ENCODE assay signal across 1 cellular context in the genomic region with DNA sequence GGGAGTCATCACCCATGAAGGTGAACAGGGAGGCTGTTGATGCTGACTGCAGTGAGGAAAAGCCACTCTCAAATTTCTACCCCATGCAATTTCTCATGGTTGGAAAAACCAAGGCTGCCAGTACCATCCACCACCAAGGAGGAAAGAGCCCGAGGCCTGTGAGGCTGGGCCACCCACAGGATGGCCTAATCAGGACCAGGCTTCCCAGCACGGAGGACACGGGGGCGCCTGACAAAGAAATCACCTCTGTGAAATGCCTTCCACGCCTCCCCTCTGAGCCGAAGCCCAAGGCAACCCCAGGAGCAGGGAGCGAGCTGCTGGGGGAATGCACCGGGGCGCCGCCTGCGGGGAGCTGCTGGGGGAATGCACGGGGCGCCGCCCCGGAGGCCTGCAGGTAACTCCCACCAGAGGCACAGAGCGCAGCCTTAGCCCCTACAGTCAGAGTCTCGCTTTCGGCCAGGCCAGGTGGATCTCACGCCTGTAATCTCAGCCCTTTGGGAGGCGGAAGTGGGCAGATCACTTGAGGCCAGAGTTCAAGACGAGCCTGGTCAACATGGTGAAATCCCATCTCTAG.
TF ChIP-seq lines count a peak whose summit lies in the region.

No MANE protein-coding gene starts in this region.

TF ChIP-seq in K562, 482 proteins besides CTCF, POLR2A, EP300 and RAD21 (continued from another document):
- TF ChIP-seq, protein P1, sequence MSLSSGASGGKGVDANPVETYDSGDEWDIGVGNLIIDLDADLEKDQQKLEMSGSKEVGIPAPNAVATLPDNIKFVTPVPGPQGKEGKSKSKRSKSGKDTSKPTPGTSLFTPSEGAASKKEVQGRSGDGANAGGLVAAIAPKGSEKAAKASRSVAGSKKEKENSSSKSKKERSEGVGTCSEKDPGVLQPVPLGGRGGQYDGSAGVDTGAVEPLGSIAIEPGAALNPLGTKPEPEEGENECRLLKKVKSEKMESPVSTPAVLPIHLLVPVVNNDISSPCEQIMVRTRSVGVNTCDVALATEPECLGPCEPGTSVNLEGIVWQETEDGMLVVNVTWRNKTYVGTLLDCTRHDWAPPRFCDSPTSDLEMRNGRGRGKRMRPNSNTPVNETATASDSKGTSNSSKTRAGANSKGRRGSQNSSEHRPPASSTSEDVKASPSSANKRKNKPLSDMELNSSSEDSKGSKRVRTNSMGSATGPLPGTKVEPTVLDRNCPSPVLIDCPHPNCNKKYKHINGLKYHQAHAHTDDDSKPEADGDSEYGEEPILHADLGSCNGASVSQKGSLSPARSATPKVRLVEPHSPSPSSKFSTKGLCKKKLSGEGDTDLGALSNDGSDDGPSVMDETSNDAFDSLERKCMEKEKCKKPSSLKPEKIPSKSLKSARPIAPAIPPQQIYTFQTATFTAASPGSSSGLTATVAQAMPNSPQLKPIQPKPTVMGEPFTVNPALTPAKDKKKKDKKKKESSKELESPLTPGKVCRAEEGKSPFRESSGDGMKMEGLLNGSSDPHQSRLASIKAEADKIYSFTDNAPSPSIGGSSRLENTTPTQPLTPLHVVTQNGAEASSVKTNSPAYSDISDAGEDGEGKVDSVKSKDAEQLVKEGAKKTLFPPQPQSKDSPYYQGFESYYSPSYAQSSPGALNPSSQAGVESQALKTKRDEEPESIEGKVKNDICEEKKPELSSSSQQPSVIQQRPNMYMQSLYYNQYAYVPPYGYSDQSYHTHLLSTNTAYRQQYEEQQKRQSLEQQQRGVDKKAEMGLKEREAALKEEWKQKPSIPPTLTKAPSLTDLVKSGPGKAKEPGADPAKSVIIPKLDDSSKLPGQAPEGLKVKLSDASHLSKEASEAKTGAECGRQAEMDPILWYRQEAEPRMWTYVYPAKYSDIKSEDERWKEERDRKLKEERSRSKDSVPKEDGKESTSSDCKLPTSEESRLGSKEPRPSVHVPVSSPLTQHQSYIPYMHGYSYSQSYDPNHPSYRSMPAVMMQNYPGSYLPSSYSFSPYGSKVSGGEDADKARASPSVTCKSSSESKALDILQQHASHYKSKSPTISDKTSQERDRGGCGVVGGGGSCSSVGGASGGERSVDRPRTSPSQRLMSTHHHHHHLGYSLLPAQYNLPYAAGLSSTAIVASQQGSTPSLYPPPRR (CRISPR knock-in tag; IDR thresholded peaks at IDR 0.05; ENCODE audit: borderline replicate concordance): no peak
- TF ChIP-seq SMARCE1 (IDR thresholded peaks at IDR 0.05) (no peak), PTTG1 (tag; IDR thresholded peaks at IDR 0.05; ENCODE audit: low read depth) (no peak), ZSCAN29 (IDR thresholded peaks at IDR 0.05) (no peak), POLR2G (IDR thresholded peaks at IDR 0.05; ENCODE audit: low read depth, low read length) (no peak), PCBP2 (IDR thresholded peaks at IDR 0.05; ENCODE audit: low read depth, low read length, poor library complexity, severe bottlenecking) (no peak), ZNF3 (CRISPR knock-in tag; IDR thresholded peaks at IDR 0.05) (no peak)
- TF ChIP-seq, protein P2, sequence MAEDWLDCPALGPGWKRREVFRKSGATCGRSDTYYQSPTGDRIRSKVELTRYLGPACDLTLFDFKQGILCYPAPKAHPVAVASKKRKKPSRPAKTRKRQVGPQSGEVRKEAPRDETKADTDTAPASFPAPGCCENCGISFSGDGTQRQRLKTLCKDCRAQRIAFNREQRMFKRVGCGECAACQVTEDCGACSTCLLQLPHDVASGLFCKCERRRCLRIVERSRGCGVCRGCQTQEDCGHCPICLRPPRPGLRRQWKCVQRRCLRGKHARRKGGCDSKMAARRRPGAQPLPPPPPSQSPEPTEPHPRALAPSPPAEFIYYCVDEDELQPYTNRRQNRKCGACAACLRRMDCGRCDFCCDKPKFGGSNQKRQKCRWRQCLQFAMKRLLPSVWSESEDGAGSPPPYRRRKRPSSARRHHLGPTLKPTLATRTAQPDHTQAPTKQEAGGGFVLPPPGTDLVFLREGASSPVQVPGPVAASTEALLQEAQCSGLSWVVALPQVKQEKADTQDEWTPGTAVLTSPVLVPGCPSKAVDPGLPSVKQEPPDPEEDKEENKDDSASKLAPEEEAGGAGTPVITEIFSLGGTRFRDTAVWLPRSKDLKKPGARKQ (CRISPR knock-in tag; IDR thresholded peaks at IDR 0.05): no peak
- TF ChIP-seq, protein P3, sequence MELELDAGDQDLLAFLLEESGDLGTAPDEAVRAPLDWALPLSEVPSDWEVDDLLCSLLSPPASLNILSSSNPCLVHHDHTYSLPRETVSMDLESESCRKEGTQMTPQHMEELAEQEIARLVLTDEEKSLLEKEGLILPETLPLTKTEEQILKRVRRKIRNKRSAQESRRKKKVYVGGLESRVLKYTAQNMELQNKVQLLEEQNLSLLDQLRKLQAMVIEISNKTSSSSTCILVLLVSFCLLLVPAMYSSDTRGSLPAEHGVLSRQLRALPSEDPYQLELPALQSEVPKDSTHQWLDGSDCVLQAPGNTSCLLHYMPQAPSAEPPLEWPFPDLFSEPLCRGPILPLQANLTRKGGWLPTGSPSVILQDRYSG (tag; conservative IDR thresholded peaks at IDR 0.05; ENCODE audit: low read depth): no peak
- TF ChIP-seq, protein P4, sequence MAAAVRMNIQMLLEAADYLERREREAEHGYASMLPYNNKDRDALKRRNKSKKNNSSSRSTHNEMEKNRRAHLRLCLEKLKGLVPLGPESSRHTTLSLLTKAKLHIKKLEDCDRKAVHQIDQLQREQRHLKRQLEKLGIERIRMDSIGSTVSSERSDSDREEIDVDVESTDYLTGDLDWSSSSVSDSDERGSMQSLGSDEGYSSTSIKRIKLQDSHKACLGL (CRISPR knock-in tag; IDR thresholded peaks at IDR 0.05; ENCODE audit: borderline replicate concordance, poor library complexity, severe bottlenecking): no peak
- TF ChIP-seq, protein P5, sequence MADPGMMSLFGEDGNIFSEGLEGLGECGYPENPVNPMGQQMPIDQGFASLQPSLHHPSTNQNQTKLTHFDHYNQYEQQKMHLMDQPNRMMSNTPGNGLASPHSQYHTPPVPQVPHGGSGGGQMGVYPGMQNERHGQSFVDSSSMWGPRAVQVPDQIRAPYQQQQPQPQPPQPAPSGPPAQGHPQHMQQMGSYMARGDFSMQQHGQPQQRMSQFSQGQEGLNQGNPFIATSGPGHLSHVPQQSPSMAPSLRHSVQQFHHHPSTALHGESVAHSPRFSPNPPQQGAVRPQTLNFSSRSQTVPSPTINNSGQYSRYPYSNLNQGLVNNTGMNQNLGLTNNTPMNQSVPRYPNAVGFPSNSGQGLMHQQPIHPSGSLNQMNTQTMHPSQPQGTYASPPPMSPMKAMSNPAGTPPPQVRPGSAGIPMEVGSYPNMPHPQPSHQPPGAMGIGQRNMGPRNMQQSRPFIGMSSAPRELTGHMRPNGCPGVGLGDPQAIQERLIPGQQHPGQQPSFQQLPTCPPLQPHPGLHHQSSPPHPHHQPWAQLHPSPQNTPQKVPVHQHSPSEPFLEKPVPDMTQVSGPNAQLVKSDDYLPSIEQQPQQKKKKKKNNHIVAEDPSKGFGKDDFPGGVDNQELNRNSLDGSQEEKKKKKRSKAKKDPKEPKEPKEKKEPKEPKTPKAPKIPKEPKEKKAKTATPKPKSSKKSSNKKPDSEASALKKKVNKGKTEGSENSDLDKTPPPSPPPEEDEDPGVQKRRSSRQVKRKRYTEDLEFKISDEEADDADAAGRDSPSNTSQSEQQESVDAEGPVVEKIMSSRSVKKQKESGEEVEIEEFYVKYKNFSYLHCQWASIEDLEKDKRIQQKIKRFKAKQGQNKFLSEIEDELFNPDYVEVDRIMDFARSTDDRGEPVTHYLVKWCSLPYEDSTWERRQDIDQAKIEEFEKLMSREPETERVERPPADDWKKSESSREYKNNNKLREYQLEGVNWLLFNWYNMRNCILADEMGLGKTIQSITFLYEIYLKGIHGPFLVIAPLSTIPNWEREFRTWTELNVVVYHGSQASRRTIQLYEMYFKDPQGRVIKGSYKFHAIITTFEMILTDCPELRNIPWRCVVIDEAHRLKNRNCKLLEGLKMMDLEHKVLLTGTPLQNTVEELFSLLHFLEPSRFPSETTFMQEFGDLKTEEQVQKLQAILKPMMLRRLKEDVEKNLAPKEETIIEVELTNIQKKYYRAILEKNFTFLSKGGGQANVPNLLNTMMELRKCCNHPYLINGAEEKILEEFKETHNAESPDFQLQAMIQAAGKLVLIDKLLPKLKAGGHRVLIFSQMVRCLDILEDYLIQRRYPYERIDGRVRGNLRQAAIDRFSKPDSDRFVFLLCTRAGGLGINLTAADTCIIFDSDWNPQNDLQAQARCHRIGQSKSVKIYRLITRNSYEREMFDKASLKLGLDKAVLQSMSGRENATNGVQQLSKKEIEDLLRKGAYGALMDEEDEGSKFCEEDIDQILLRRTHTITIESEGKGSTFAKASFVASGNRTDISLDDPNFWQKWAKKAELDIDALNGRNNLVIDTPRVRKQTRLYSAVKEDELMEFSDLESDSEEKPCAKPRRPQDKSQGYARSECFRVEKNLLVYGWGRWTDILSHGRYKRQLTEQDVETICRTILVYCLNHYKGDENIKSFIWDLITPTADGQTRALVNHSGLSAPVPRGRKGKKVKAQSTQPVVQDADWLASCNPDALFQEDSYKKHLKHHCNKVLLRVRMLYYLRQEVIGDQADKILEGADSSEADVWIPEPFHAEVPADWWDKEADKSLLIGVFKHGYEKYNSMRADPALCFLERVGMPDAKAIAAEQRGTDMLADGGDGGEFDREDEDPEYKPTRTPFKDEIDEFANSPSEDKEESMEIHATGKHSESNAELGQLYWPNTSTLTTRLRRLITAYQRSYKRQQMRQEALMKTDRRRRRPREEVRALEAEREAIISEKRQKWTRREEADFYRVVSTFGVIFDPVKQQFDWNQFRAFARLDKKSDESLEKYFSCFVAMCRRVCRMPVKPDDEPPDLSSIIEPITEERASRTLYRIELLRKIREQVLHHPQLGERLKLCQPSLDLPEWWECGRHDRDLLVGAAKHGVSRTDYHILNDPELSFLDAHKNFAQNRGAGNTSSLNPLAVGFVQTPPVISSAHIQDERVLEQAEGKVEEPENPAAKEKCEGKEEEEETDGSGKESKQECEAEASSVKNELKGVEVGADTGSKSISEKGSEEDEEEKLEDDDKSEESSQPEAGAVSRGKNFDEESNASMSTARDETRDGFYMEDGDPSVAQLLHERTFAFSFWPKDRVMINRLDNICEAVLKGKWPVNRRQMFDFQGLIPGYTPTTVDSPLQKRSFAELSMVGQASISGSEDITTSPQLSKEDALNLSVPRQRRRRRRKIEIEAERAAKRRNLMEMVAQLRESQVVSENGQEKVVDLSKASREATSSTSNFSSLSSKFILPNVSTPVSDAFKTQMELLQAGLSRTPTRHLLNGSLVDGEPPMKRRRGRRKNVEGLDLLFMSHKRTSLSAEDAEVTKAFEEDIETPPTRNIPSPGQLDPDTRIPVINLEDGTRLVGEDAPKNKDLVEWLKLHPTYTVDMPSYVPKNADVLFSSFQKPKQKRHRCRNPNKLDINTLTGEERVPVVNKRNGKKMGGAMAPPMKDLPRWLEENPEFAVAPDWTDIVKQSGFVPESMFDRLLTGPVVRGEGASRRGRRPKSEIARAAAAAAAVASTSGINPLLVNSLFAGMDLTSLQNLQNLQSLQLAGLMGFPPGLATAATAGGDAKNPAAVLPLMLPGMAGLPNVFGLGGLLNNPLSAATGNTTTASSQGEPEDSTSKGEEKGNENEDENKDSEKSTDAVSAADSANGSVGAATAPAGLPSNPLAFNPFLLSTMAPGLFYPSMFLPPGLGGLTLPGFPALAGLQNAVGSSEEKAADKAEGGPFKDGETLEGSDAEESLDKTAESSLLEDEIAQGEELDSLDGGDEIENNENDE (IDR thresholded peaks at IDR 0.05; ENCODE audit: low read depth, low read length): no peak
